In genomic region chr19:47745010-47745901, GRCh38 we compare ENCODE assay signal across 8 cellular contexts. TPM values are rescaled to one million over a fixed set of nuclear protein-coding genes. Genes with fewer than 3 reads are reported as not detected.
DNase-seq lines count a peak whose midpoint lies in the region; ATAC-seq and TF ChIP-seq lines count a peak whose summit lies in the region.

NOP53 (plus strand) TSS chr19:47745546; CDS start chr19:47745560, 14 bp downstream.

- H3K9me3 ChIP-seq in adipocyte (ENCODE audit: control insufficient read depth, low read length) (no peaks in the 10 kb centered on the region), cardiac muscle cell (ENCODE audit: low read depth) (no peaks in the 10 kb centered on the region), trophoblast cell (ENCODE audit: insufficient read depth, low read depth, low read length) (no peaks in the 10 kb centered on the region), tibial nerve (no peaks in the 10 kb centered on the region)

- no peak within 1 kb of the TSS for H3K23ac ChIP-seq in trophoblast cell (ENCODE audit: low read length)

- H3K36me3 Mint-ChIP-seq in T-cell, result peaks cover 12% of the 10 kb centered on the region

- H3K4me3 Mint-ChIP-seq in T-cell, result peak within 1 kb of the TSS; percentile 97 to 99 (median 99)

- H2AK5ac ChIP-seq in trophoblast cell (ENCODE audit: low read length), result no peak within 1 kb of the TSS

- peaks cover 5% of the 10 kb centered on the region for H3K79me2 ChIP-seq in trophoblast cell (ENCODE audit: control insufficient read depth, insufficient read depth, low read length, poor library complexity)

- H4K8ac ChIP-seq in trophoblast cell (ENCODE audit: low read depth, low read length), result peak within 1 kb of the TSS; percentile 99

- no CpG with 5 or more reads among the region's 53 CpGs for WGBS in trophoblast cell (ENCODE audit: extremely low coverage, insufficient coverage, insufficient read length)
- 4% methylated on average over 50 to 52 of the region's 53 CpGs for WGBS in tibial nerve, 2 donors

- peak; percentile 96 to 97 for TF ChIP-seq EP300 in tibial nerve (IDR thresholded peaks at IDR 0.05)

- peak within 1 kb of the TSS; percentile 90 for H2BK120ac ChIP-seq in trophoblast cell (ENCODE audit: insufficient read depth, low read length, poor library complexity)

- H3K4ac ChIP-seq in trophoblast cell (ENCODE audit: low read depth, low read length), result peak within 1 kb of the TSS; percentile 72

- H3K14ac ChIP-seq in trophoblast cell (ENCODE audit: low read length), result peak within 1 kb of the TSS; percentile 92

- H3K4me3 ChIP-seq in GM12864 (ENCODE audit: low read depth, low read length) (peak within 1 kb of the TSS; percentile 82), adipocyte (ENCODE audit: low read length) (peak within 1 kb of the TSS; percentile 86), cardiac muscle cell (peak within 1 kb of the TSS; percentile 68), trophoblast cell (ENCODE audit: low read depth, low read length) (peak within 1 kb of the TSS; percentile 83), tibial nerve (peak within 1 kb of the TSS; percentile 51 to 92 (median 85))

- H3K36me3 ChIP-seq in adipocyte (ENCODE audit: control insufficient read depth, insufficient read depth, low read length, severe bottlenecking), result peaks cover 46% of the 10 kb centered on the region
- H3K36me3 ChIP-seq in cardiac muscle cell, result peaks cover 3% of the 10 kb centered on the region
- peaks cover 26 to 37% of the 10 kb centered on the region in 2 experiments for H3K36me3 ChIP-seq in trophoblast cell (ENCODE audit: control insufficient read depth in 1 of 2, insufficient read depth in 2 of 2, low read length in 2 of 2)
- peaks cover 0 to 51% (median 14%) of the 10 kb centered on the region in 3 donors for H3K36me3 ChIP-seq in tibial nerve

- no peaks in the 10 kb centered on the region for H3K27me3 Mint-ChIP-seq in T-cell

- no peaks in the 10 kb centered on the region for H3K9me3 Mint-ChIP-seq in T-cell

- peak within 1 kb of the TSS; percentile 98 for H2BK5ac ChIP-seq in trophoblast cell (ENCODE audit: low read depth, low read length, poor library complexity)

- ATAC-seq in HG02798 (IDR thresholded peaks at IDR 0.05; ENCODE audit: poor library complexity, unreplicated experiment) (peak; percentile 81), T-cell (replicated peaks in 1 of 4) (peak; percentile 85 to 88 (median 86))

- H3K4me1 ChIP-seq in adipocyte (ENCODE audit: control insufficient read depth, insufficient read depth, low read length), result peaks cover 30% of the 10 kb centered on the region
- H3K4me1 ChIP-seq in cardiac muscle cell (ENCODE audit: low read depth), result no peaks in the 10 kb centered on the region
- peaks cover 4 to 6% of the 10 kb centered on the region in 2 experiments for H3K4me1 ChIP-seq in trophoblast cell (ENCODE audit: control insufficient read depth in 1 of 2, insufficient read depth in 2 of 2, low read length in 2 of 2)
- H3K4me1 ChIP-seq in tibial nerve, result peaks cover 0 to 61% (median 31%) of the 10 kb centered on the region in 4 donors

- peak within 1 kb of the TSS; percentile 72 for H3K4me2 ChIP-seq in trophoblast cell (ENCODE audit: low read length)

- peak within 1 kb of the TSS; percentile 99 to 100 for H3K27ac Mint-ChIP-seq in T-cell

- peaks cover 10% of the 10 kb centered on the region for H3K79me1 ChIP-seq in trophoblast cell (ENCODE audit: low read length)

- H2AFZ ChIP-seq in trophoblast cell (ENCODE audit: insufficient read depth, low read length, poor library complexity), result peak within 1 kb of the TSS; percentile 97

- peak; percentile 65 to 88 for TF ChIP-seq POLR2A in tibial nerve (IDR thresholded peaks at IDR 0.05)

- peak within 1 kb of the TSS; percentile 99 for H4K12ac ChIP-seq in trophoblast cell (ENCODE audit: low read depth, low read length)

- H3K4me1 Mint-ChIP-seq in T-cell, result peaks cover 45 to 46% (median 45%) of the 10 kb centered on the region in 3 donors

- no peak within 1 kb of the TSS for H2BK12ac ChIP-seq in trophoblast cell (ENCODE audit: low read length)

- peak within 1 kb of the TSS; percentile 87 for H3K27ac ChIP-seq in cardiac muscle cell
- H3K27ac ChIP-seq in trophoblast cell (ENCODE audit: low read depth, low read length), result peak within 1 kb of the TSS; percentile 74
- H3K27ac ChIP-seq in tibial nerve, result peak within 1 kb of the TSS; percentile 71 to 99 (median 96)

- no peaks in the 10 kb centered on the region for H3K27me3 ChIP-seq in adipocyte (replicated peaks; ENCODE audit: control insufficient read depth, insufficient read depth, low read length)
- no peaks in the 10 kb centered on the region for H3K27me3 ChIP-seq in cardiac muscle cell
- no peaks in the 10 kb centered on the region for H3K27me3 ChIP-seq in trophoblast cell (ENCODE audit: insufficient read depth, low read length)
- H3K27me3 ChIP-seq in tibial nerve, result no peaks in the 10 kb centered on the region

- TF ChIP-seq CTCF in GM12864 (IDR thresholded peaks at IDR 0.05; ENCODE audit: low read depth, low read length, missing control alignments), result no peak
- TF ChIP-seq CTCF in cardiac muscle cell (IDR thresholded peaks at IDR 0.05; ENCODE audit: low read depth, low read length), result no peak
- peak in 2 of 5 experiments; percentile 33 to 69 for TF ChIP-seq CTCF in tibial nerve (IDR thresholded peaks at IDR 0.05)

- H3K18ac ChIP-seq in trophoblast cell (ENCODE audit: low read length), result peak within 1 kb of the TSS; percentile 98

- peak within 1 kb of the TSS; percentile 97 for H4K91ac ChIP-seq in trophoblast cell (ENCODE audit: low read depth, low read length)

- peak within 1 kb of the TSS; percentile 94 for H3K9ac ChIP-seq in adipocyte (ENCODE audit: low read length)
- peak within 1 kb of the TSS; percentile 28 for H3K9ac ChIP-seq in trophoblast cell (ENCODE audit: low read length)

- CTCF ChIA-PET in T-cell (lab: Charles Lee), result interaction anchor here (0.6 to 0.7 kb wide), 2 partner anchors 8 to 614 kb away, joined by 3 to 4 read pairs; no protein-coding TSS in a partner anchor

- POLR2A ChIA-PET in T-cell (lab: Charles Lee), result interaction anchor here (0.6 to 0.9 kb wide), 3 partner anchors 14 to 397 kb away, joined by 3 to 5 read pairs (median 3); no protein-coding TSS in a partner anchor

- DNase-seq in GM12864 (ENCODE audit: low read depth) (peak; percentile 94), NCI-H146 (lab: John Stamatoyannopoulos, UW) (peak; percentile 98), T-cell (peak; percentile 88 to 97 (median 94)), adipocyte (ENCODE audit: low read depth) (peak; percentile 98), cardiac muscle cell (ENCODE audit: low read depth in 1 of 2, low spot score in 1 of 2) (peak; percentile 98), trophoblast cell (peak; percentile 97 to 100), tibial nerve (ENCODE audit: low spot score in 2 of 2) (peak; percentile 96 to 97)

RNA-seq across cellular contexts. Expression of gene NOP53, which starts in this region (rescaled TPM):
- total RNA-seq in T-cell (1,000 to 10,000 TPM in 1 of 5 donors, 100 to 1,000 TPM in 4; 832 to 1,046 (median 935) TPM), cardiac muscle cell (149 and 278 TPM in 2 replicates), tibial nerve (100 to 1,000 TPM; 320 to 532 (median 408) TPM)
- polyA plus RNA-seq in cardiac muscle cell, result 81.8 and 112 TPM in 2 replicates
- polyA plus RNA-seq in trophoblast cell (2013), result 244 and 253 TPM in 2 replicates

Comparison
In these comparisons a context has a peak if more than half of its experiments do, and no peak if none do; other contexts are left out.
1. Peak in every context shown above with its lines: DNase-seq, ATAC-seq, H3K4me3 ChIP-seq and H3K27ac ChIP-seq.